10 cellular contexts compared by ENCODE assay signal in genomic region chrX:105975382-105975781, GRCh38.
DNase-seq lines count a peak whose midpoint lies in the region; ATAC-seq and TF ChIP-seq lines count a peak whose summit lies in the region.
"Had no signal": no experiment of that assay in that cellular context is flagged by ENCODE, and none has a peak within 500 bp of the region (broad histone marks: within the 10 kb centered on the region; RNA-seq: fewer than 3 reads in every experiment).

No MANE protein-coding gene starts in this region.

- H3K36me3 Mint-ChIP-seq in H9 (ENCODE audit: insufficient read depth in 1 of 3, low read depth in 3 of 3) (peaks cover 0 to 13% (median 12%) of the 10 kb centered on the region in 3 experiments; a peak in 4 of 7 replicates), osteocyte (ENCODE audit: unreplicated experiment) (no peaks in the 10 kb centered on the region)
- no peaks in the 10 kb centered on the region for H3K36me3 Mint-ChIP-seq in activated CD8-positive, alpha-beta T cell treated with anti-CD3 and anti-CD28 coated beads for 36 hours (ENCODE audit: low read depth)

- H3K9me2 ChIP-seq in PC-9 (ENCODE audit: insufficient read depth): no peaks in the 10 kb centered on the region

- H3K27ac ChIP-seq in H9 (ENCODE audit: insufficient read length, low read depth, low read length): no peak overlapping the region
- no peak overlapping the region for H3K27ac ChIP-seq in PC-9

- H3F3A ChIP-seq in PC-9 (ENCODE audit: insufficient read depth, low read depth): no peaks in the 10 kb centered on the region

- no peak for TF ChIP-seq POLR2A in erythroblast (IDR thresholded peaks at IDR 0.05; ENCODE audit: low read length)

- H3K27me3 ChIP-seq in H9 (ENCODE audit: insufficient read depth, low read length) (no peaks in the 10 kb centered on the region), PC-9 (ENCODE audit: insufficient read depth, low read depth) (no peaks in the 10 kb centered on the region)

- DNase-seq in H9 (no peak), PC-9 (peak in 1 of 2 experiments; percentile 37), fibroblast of pulmonary artery (ENCODE audit: low read depth) (peak; percentile 37), osteocyte (ENCODE audit: extremely low spot score, unreplicated experiment) (no peak), erythroblast (lab: John Stamatoyannopoulos, UW) (no peak)
- DNase-seq in activated CD8-positive, alpha-beta T cell treated with anti-CD3 and anti-CD28 coated beads for 36 hours: no peak
- DNase-seq: activated T-cell treated with anti-CD3 and anti-CD28 coated beads, Interleukin-2, amount 50 U/mL, for 48 hours; hypothalamus; NCI-H1436 treated with DMSO at 0.1 percent for 48 hours had no signal

- H3K4me1 ChIP-seq in H9 (ENCODE audit: insufficient read depth, low read length): no peaks in the 10 kb centered on the region
- no peaks in the 10 kb centered on the region for H3K4me1 ChIP-seq in PC-9 (replicated peaks; ENCODE audit: insufficient read depth)

- H2AFZ ChIP-seq in H9 (ENCODE audit: low read length): no peak overlapping the region
- H2AFZ ChIP-seq in PC-9: no peak overlapping the region

- no peak overlapping the region for H4K8ac ChIP-seq in H9 (replicated peaks; ENCODE audit: insufficient read length, low read depth, low read length)

- no peak overlapping the region for H2BK12ac ChIP-seq in H9 (ENCODE audit: insufficient read length, low read depth, low read length)

- no peaks in the 10 kb centered on the region for H3K79me1 ChIP-seq in H9 (ENCODE audit: insufficient read depth, low read depth, low read length, poor library complexity, severe bottlenecking)

- no peak overlapping the region for H4K91ac ChIP-seq in H9 (ENCODE audit: insufficient read length, low read depth, low read length)

- H3K9me3 ChIP-seq in H9 (ENCODE audit: control insufficient read depth, low read depth, low read length) (no peaks in the 10 kb centered on the region), PC-9 (ENCODE audit: insufficient read depth, low read depth) (no peaks in the 10 kb centered on the region)

- H3K4me2 ChIP-seq in H9 (ENCODE audit: insufficient read depth, insufficient read length, low read length): no peak overlapping the region
- H3K4me2 ChIP-seq in PC-9: no peak overlapping the region

- H3K4me3 Mint-ChIP-seq in H9 (no peak overlapping the region), osteocyte (ENCODE audit: unreplicated experiment) (no peak overlapping the region)
- H3K4me3 Mint-ChIP-seq in activated CD8-positive, alpha-beta T cell treated with anti-CD3 and anti-CD28 coated beads for 36 hours: no peak overlapping the region

- H2BK15ac ChIP-seq in H9 (ENCODE audit: low read depth, low read length): no peak overlapping the region

- no peak overlapping the region for H3K27ac Mint-ChIP-seq in H9
- no peak overlapping the region for H3K27ac Mint-ChIP-seq in osteocyte (ENCODE audit: unreplicated experiment)
- H3K27ac Mint-ChIP-seq in activated CD8-positive, alpha-beta T cell treated with anti-CD3 and anti-CD28 coated beads for 36 hours: no peak overlapping the region

- H3K36me3 ChIP-seq in PC-9 (ENCODE audit: low read depth): no peaks in the 10 kb centered on the region

- no peak overlapping the region for H3K4ac ChIP-seq in H9 (ENCODE audit: low read depth, low read length)

- CTCF ChIA-PET in PC-9 (lab: Charles Lee): no interaction called here
- CTCF ChIA-PET in activated CD8-positive, alpha-beta T cell treated with anti-CD3 and anti-CD28 coated beads for 36 hours (lab: Charles Lee): no interaction called here

- no peak overlapping the region for H2BK20ac ChIP-seq in H9 (ENCODE audit: low read depth, low read length, poor library complexity, severe bottlenecking)

- POLR2A ChIA-PET in PC-9 (lab: Charles Lee; ENCODE audit: unreplicated experiment): no interaction called here
- POLR2A ChIA-PET in activated CD8-positive, alpha-beta T cell treated with anti-CD3 and anti-CD28 coated beads for 36 hours (lab: Charles Lee): no interaction called here

- ATAC-seq in GM21717 (IDR thresholded peaks at IDR 0.05; ENCODE audit: unreplicated experiment): no peak
- ATAC-seq in activated CD8-positive, alpha-beta T cell treated with anti-CD3 and anti-CD28 coated beads for 36 hours: no peak

- intact Hi-C loops in PC-9 (cut with micrococcal nuclease; ENCODE audit: unreplicated experiment): no loop called here
- intact Hi-C loops in activated CD8-positive, alpha-beta T cell treated with anti-CD3 and anti-CD28 coated beads for 36 hours (cut with micrococcal nuclease): no loop called here

- no peak overlapping the region for H3K4me3 ChIP-seq in PC-9
- H3K4me3 ChIP-seq in fibroblast of pulmonary artery (replicated peaks; ENCODE audit: low read depth, low read length): no peak overlapping the region

- H3T11ph ChIP-seq in H9 (ENCODE audit: low read length): no peak overlapping the region

- no peak overlapping the region for H2BK120ac ChIP-seq in H9 (ENCODE audit: low read depth, low read length, poor library complexity, severe bottlenecking)

- no peak overlapping the region for H3K23ac ChIP-seq in H9 (ENCODE audit: insufficient read length, low read depth, low read length)

- BruUV-seq in PC-9 (replicated peaks; lab: Mats Ljungman, UMichigan): no TSS peak

- H3K9ac ChIP-seq in H9 (ENCODE audit: extremely low read depth, insufficient read length, low read length): no peak overlapping the region

- H3K56ac ChIP-seq in H9 (ENCODE audit: insufficient read length, low read depth, low read length): no peak overlapping the region

- H4K20me1 ChIP-seq in H9 (ENCODE audit: control insufficient read depth, insufficient read depth, insufficient read length) (no peaks in the 10 kb centered on the region), PC-9 (ENCODE audit: insufficient read depth) (no peaks in the 10 kb centered on the region)

- H4K5ac ChIP-seq in H9 (ENCODE audit: insufficient read length, low read depth, low read length): no peak overlapping the region

- H2AK5ac ChIP-seq in H9 (ENCODE audit: insufficient read length, low read length): no peak overlapping the region

- H3K79me2 ChIP-seq in H9 (ENCODE audit: insufficient read depth, low read length) (no peaks in the 10 kb centered on the region), PC-9 (ENCODE audit: low read depth) (no peaks in the 10 kb centered on the region)

- H2BK5ac ChIP-seq in H9 (ENCODE audit: insufficient read length, low read length): no peak overlapping the region

- H3K27me3 Mint-ChIP-seq in H9 (ENCODE audit: low read depth): no peaks in the 10 kb centered on the region
- peaks cover 9% of the 10 kb centered on the region for H3K27me3 Mint-ChIP-seq in osteocyte (ENCODE audit: unreplicated experiment)
- no peaks in the 10 kb centered on the region for H3K27me3 Mint-ChIP-seq in activated CD8-positive, alpha-beta T cell treated with anti-CD3 and anti-CD28 coated beads for 36 hours

- H3K23me2 ChIP-seq in H9 (ENCODE audit: insufficient read length, low read depth, low read length, poor library complexity, severe bottlenecking): no peaks in the 10 kb centered on the region

- H3K18ac ChIP-seq in H9 (ENCODE audit: insufficient read length, low read depth, low read length): no peak overlapping the region

- H3K4me1 Mint-ChIP-seq in H9 (no peaks in the 10 kb centered on the region), osteocyte (ENCODE audit: unreplicated experiment) (no peaks in the 10 kb centered on the region)
- no peaks in the 10 kb centered on the region for H3K4me1 Mint-ChIP-seq in activated CD8-positive, alpha-beta T cell treated with anti-CD3 and anti-CD28 coated beads for 36 hours (ENCODE audit: low read depth)

- no peak overlapping the region for H3K14ac ChIP-seq in H9 (ENCODE audit: insufficient read depth, low read length)

- H3K9me3 Mint-ChIP-seq in H9 (peaks cover 47 to 77% of the 10 kb centered on the region in 2 experiments), osteocyte (ENCODE audit: unreplicated experiment) (peaks cover 11% of the 10 kb centered on the region)
- peaks cover 2% of the 10 kb centered on the region for H3K9me3 Mint-ChIP-seq in activated CD8-positive, alpha-beta T cell treated with anti-CD3 and anti-CD28 coated beads for 36 hours

- TF ChIP-seq CTCF in H9 (conservative IDR thresholded peaks at IDR 0.05) (peak; percentile 43; the same call in 2 of the 3 replicates), PC-9 (conservative IDR thresholded peaks at IDR 0.05) (peak; percentile 60), fibroblast of pulmonary artery (IDR thresholded peaks at IDR 0.05; ENCODE audit: low read length, missing control alignments) (peak; percentile 20), osteocyte (IDR thresholded peaks at IDR 0.05) (peak; percentile 44)
- TF ChIP-seq CTCF in activated CD8-positive, alpha-beta T cell treated with anti-CD3 and anti-CD28 coated beads for 36 hours (IDR thresholded peaks at IDR 0.05): no peak
